8 cellular contexts compared by ENCODE assay signal in the genomic region with DNA sequence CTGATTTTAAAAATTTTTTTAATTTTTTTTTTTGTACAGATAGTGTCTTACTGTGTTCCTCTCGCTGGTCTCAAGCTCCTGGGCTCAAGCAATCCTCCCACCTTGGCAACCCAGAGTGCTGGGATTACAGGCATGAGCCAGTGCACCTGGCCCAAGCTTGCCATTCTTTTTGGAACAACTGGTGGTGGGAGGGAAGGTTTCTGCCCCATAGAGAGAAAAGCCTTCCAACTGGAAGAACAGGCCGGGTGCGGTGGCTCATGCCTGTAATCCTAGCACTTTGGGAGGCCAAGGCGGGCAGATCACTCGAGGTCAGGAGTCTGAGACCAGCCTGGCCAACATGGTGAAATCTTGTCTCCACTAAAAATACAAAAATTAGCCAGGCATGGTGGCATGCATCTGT. TPM values are rescaled to one million over a fixed set of nuclear protein-coding genes. Genes with fewer than 3 reads are reported as not detected.
DNase-seq lines count a peak whose midpoint lies in the region; ATAC-seq, FAIRE-seq and TF ChIP-seq lines count a peak whose summit lies in the region.
"Not testable (repeated sequence)": the region's sequence is repeated elsewhere in the genome, so short reads cannot be mapped to it uniquely, and the experiment has no call there.
"Had no signal": no experiment of that assay in that cellular context is flagged by ENCODE, and none has a peak within 500 bp of the region (broad histone marks: within the 10 kb centered on the region; RNA-seq: fewer than 3 reads in every experiment).

No MANE protein-coding gene starts in this region.

- H3K27me3 Mint-ChIP-seq in endodermal cell (ENCODE audit: insufficient read depth), result peaks cover 19% of the 10 kb centered on the region

- not testable (repeated sequence) for H4K20me1 ChIP-seq in OCI-LY7 (ENCODE audit: insufficient read depth, low read length)

- H3K4me3 ChIP-seq in A549; OCI-LY7 (ENCODE audit: low read depth, low read length, poor library complexity, severe bottlenecking); endodermal cell (ENCODE audit: low read length); trophoblast cell (ENCODE audit: low read depth, low read length): not testable (repeated sequence)

- H4K8ac ChIP-seq in trophoblast cell (ENCODE audit: low read depth, low read length), result not testable (repeated sequence)

- POLR2A ChIA-PET in A549 (lab: Yijun Ruan, JAX) (interaction anchor here (0.9 to 2.6 kb wide), 5 partner anchors 17 to 64 kb away, joined by 3 to 23 read pairs (median 4); a partner anchor contains a TSS), OCI-LY7 (lab: Charles Lee) (interaction anchor here (0.7 kb wide), 1 partner anchor 26 kb away, joined by 4 read pairs; no protein-coding TSS in a partner anchor)

- H3K4me2 ChIP-seq in A549 (peak overlapping the region; percentile 37; the same call in 2 of the 3 replicates), OCI-LY7 (ENCODE audit: low read length) (peak overlapping the region; percentile 40)
- not testable (repeated sequence) for H3K4me2 ChIP-seq in trophoblast cell (ENCODE audit: low read length)

- not testable (repeated sequence) for H3K9me3 Mint-ChIP-seq in endodermal cell

- not testable (repeated sequence) for H3K4ac ChIP-seq in trophoblast cell (ENCODE audit: low read depth, low read length)

- not testable (repeated sequence) for H3K9ac ChIP-seq in endodermal cell (ENCODE audit: extremely low read depth, low read length, poor library complexity, severe bottlenecking); trophoblast cell (ENCODE audit: low read length)

- H3K9me2 ChIP-seq in OCI-LY7 (ENCODE audit: insufficient read depth, low read length), result not testable (repeated sequence)

- H2AFZ ChIP-seq in OCI-LY7 (ENCODE audit: low read length); trophoblast cell (ENCODE audit: insufficient read depth, low read length, poor library complexity): not testable (repeated sequence)

- not testable (repeated sequence) for H3K79me1 ChIP-seq in trophoblast cell (ENCODE audit: low read length)

- not testable (repeated sequence) for TF ChIP-seq CTCF in A549 (IDR thresholded peaks at IDR 0.05); OCI-LY7 (conservative IDR thresholded peaks at IDR 0.05; ENCODE audit: low read length); endodermal cell (conservative IDR thresholded peaks at IDR 0.05)

- intact Hi-C loops in OCI-LY7 (cut with micrococcal nuclease; ENCODE audit: unreplicated experiment), result loop anchor here (1.0 kb wide), 1 partner anchor 29 kb away; no protein-coding TSS in a partner anchor

- H3K23ac ChIP-seq in trophoblast cell (ENCODE audit: low read length), result not testable (repeated sequence)

- not testable (repeated sequence) for H3K4me1 Mint-ChIP-seq in endodermal cell

- BruUV-seq in OCI-LY7 (replicated peaks; lab: Mats Ljungman, UMichigan), result not testable (repeated sequence)

- H2BK120ac ChIP-seq in trophoblast cell (ENCODE audit: insufficient read depth, low read length, poor library complexity), result not testable (repeated sequence)

- not testable (repeated sequence) for H3K18ac ChIP-seq in trophoblast cell (ENCODE audit: low read length)

- TF ChIP-seq RAD21 in A549 (conservative IDR thresholded peaks at IDR 0.05 in 1 of 2, IDR thresholded peaks at IDR 0.05 in 1 of 2), result not testable (repeated sequence)

- H3K14ac ChIP-seq in trophoblast cell (ENCODE audit: low read length), result not testable (repeated sequence)

- H3K4me3 Mint-ChIP-seq in endodermal cell, result not testable (repeated sequence)

- H3K36me3 Mint-ChIP-seq in endodermal cell (ENCODE audit: low read depth), result not testable (repeated sequence)

- WGBS in A549 (ENCODE audit: missing lambda C conversion rate), result 84% methylated on average over 5 of the region's 5 CpGs
- WGBS in endodermal cell (ENCODE audit: insufficient coverage in 1 of 2, insufficient read length in 1 of 2), 2 experiments, result 90 to 96% methylated on average over 2 to 5 of the region's 5 CpGs
- no CpG with 5 or more reads among the region's 5 CpGs for WGBS in trophoblast cell (ENCODE audit: extremely low coverage, insufficient coverage, insufficient read length)

- peak overlapping the region in 1 of 2 experiments; percentile 66; a peak in 2 of 6 replicates for H3K27ac ChIP-seq in A549
- not testable (repeated sequence) for H3K27ac ChIP-seq in OCI-LY7 (ENCODE audit: low read depth, low read length, poor library complexity, severe bottlenecking); endodermal cell (ENCODE audit: low read depth, low read length); trophoblast cell (ENCODE audit: low read depth, low read length)

- CTCF ChIA-PET in A549 (lab: Yijun Ruan, JAX), result interaction anchor here (0.7 to 74.3 kb wide), 25 partner anchors 9 to 277 kb away, joined by 3 to 2204 read pairs (median 4); a partner anchor contains a TSS
- CTCF ChIA-PET in OCI-LY7 (lab: Charles Lee; ENCODE audit: unreplicated experiment), result interaction anchor here (1.7 kb wide), 1 partner anchor 30 kb away, joined by 5 read pairs; a partner anchor contains a TSS

- not testable (repeated sequence) for H4K12ac ChIP-seq in trophoblast cell (ENCODE audit: low read depth, low read length)

- not testable (repeated sequence) for FAIRE-seq in A549 (lab: Jason Lieb, UNC)

- H4K91ac ChIP-seq in trophoblast cell (ENCODE audit: low read depth, low read length), result not testable (repeated sequence)

- not testable (repeated sequence) for H2BK5ac ChIP-seq in trophoblast cell (ENCODE audit: low read depth, low read length, poor library complexity)

- H2BK12ac ChIP-seq in trophoblast cell (ENCODE audit: low read length), result not testable (repeated sequence)

- peak overlapping the region; percentile 17 for H3K27ac Mint-ChIP-seq in endodermal cell

- peaks cover 18% of the 10 kb centered on the region for H3K4me1 ChIP-seq in A549
- H3K4me1 ChIP-seq in OCI-LY7 (ENCODE audit: insufficient read depth, low read length, poor library complexity, severe bottlenecking), result peaks cover 11% of the 10 kb centered on the region
- H3K4me1 ChIP-seq in endodermal cell (ENCODE audit: control insufficient read depth, insufficient read depth, low read length); trophoblast cell (ENCODE audit: control insufficient read depth in 1 of 2, insufficient read depth in 2 of 2, low read length in 2 of 2): not testable (repeated sequence)

- H3K27me3 ChIP-seq in endodermal cell (ENCODE audit: control insufficient read depth, insufficient read depth, low read length, poor library complexity, severe bottlenecking); trophoblast cell (ENCODE audit: insufficient read depth, low read length): not testable (repeated sequence)

- not testable (repeated sequence) for H2AK5ac ChIP-seq in trophoblast cell (ENCODE audit: low read length)

- ATAC-seq in A549, result peak in 1 of 2 experiments; percentile 14; a peak in 3 of 6 replicates

- not testable (repeated sequence) for TF ChIP-seq EP300 in A549 (IDR thresholded peaks at IDR 0.05)

- DNase-seq in A549 (ENCODE audit: low read depth in 1 of 2, low spot score in 1 of 2); OCI-LY7 (ENCODE audit: low spot score); endodermal cell: not testable (repeated sequence)
- DNase-seq in trophoblast cell, result peak; percentile 30 to 74

- TF ChIP-seq POLR2A in A549 (IDR thresholded peaks at IDR 0.05; ENCODE audit: low read length), result not testable (repeated sequence)

- H3K36me3 ChIP-seq in OCI-LY7 (ENCODE audit: insufficient read depth, low read length); endodermal cell (ENCODE audit: control insufficient read depth, insufficient read depth, low read length); trophoblast cell (ENCODE audit: control insufficient read depth in 1 of 2, insufficient read depth in 2 of 2, low read length in 2 of 2): not testable (repeated sequence)

- H3K79me2 ChIP-seq in OCI-LY7 (ENCODE audit: insufficient read depth, low read depth, low read length); trophoblast cell (ENCODE audit: control insufficient read depth, insufficient read depth, low read length, poor library complexity): not testable (repeated sequence)

- not testable (repeated sequence) for H3K9me3 ChIP-seq in A549; OCI-LY7 (ENCODE audit: low read length); endodermal cell (ENCODE audit: control insufficient read depth, low read length); trophoblast cell (ENCODE audit: insufficient read depth, low read depth, low read length)

RNA-seq across cellular contexts. Expression of a gene that starts 6.9 kb away (rescaled TPM):
- 17.1 and 17.5 TPM in 2 replicates for polyA plus RNA-seq in A549 (2011; rRNA removed)
- 28.8 and 39.5 TPM in 2 replicates for polyA plus RNA-seq in A549 (2012; cell fraction: cytosol; rRNA removed)
- polyA plus RNA-seq in A549 (2012; cell fraction: nucleus; rRNA removed), result 74.3 and 105 TPM in 2 replicates
- polyA plus RNA-seq in A549 (2017; fragmentation: RNase III; extraction: RNeasy Plus Mini Kit Qiagen cat#74134 plus additional on column Dnase treatment), result 29.9 to 31.3 TPM (median 29.9 TPM) in 3 replicates
- polyA minus RNA-seq in A549 (2011; rRNA and poly(A)+ RNA removed), result 34.6 and 43.7 TPM in 2 replicates
- total RNA-seq in OCI-LY7 (2014; rRNA removed; shearing (Covaris generic)), result 27.1 and 43.2 TPM in 2 replicates
- 44.0 and 57.3 TPM in 2 replicates for total RNA-seq in OCI-LY7 (2022)
- total RNA-seq in endodermal cell, result 10 to 100 TPM; 86.4 to 86.9 TPM
- 61.6 TPM for polyA plus RNA-seq in endodermal cell (2013, experiment 1 of 2)
- polyA plus RNA-seq in endodermal cell (2013, experiment 2 of 2), result 53.9 TPM
- polyA plus RNA-seq in trophoblast cell (2013), result 26.0 and 26.5 TPM in 2 replicates

RNA-seq across cellular contexts. Expression of a gene that starts 15.6 kb away (rescaled TPM):
- 0.04 TPM in 1 of 2 replicates, not detected in the other for polyA plus RNA-seq in A549 (2011; rRNA removed)
- 0.03 TPM in 1 of 2 replicates, not detected in the other for polyA plus RNA-seq in A549 (2012; cell fraction: cytosol; rRNA removed)
- 0.09 and 0.13 TPM in 2 replicates for polyA plus RNA-seq in A549 (2012; cell fraction: nucleus; rRNA removed)
- polyA plus RNA-seq in A549 (2017; fragmentation: RNase III; extraction: RNeasy Plus Mini Kit Qiagen cat#74134 plus additional on column Dnase treatment), result 0.04 TPM in 1 of 3 replicates, not detected in the others
- 0.24 TPM in 1 of 2 replicates, not detected in the other for polyA minus RNA-seq in A549 (2011; rRNA and poly(A)+ RNA removed)
- 0.16 and 0.21 TPM in 2 replicates for total RNA-seq in OCI-LY7 (2014; rRNA removed; shearing (Covaris generic))
- 0.63 and 0.72 TPM in 2 replicates for total RNA-seq in OCI-LY7 (2022)
- total RNA-seq in endodermal cell, result under 1 TPM; 0.53 TPM
- 0.21 TPM for polyA plus RNA-seq in endodermal cell (2013, experiment 1 of 2)
- 0.17 TPM for polyA plus RNA-seq in endodermal cell (2013, experiment 2 of 2)
- 0.01 and 0.03 TPM in 2 replicates for polyA plus RNA-seq in trophoblast cell (2013)
- total RNA-seq: heart left ventricle, HT-29, Right ventricle myocardium inferior had no signal
- polyA plus RNA-seq: heart left ventricle, stomach had no signal

RNA-seq across cellular contexts. Expression of a gene that starts 17.2 kb away (rescaled TPM):
- 12.5 and 21.6 TPM in 2 replicates for polyA plus RNA-seq in A549 (2011; rRNA removed)
- 43.1 and 57.9 TPM in 2 replicates for polyA plus RNA-seq in A549 (2012; cell fraction: cytosol; rRNA removed)
- 286 and 295 TPM in 2 replicates for polyA plus RNA-seq in A549 (2012; cell fraction: nucleus; rRNA removed)
- 46.3 to 57.5 TPM (median 56.6 TPM) in 3 replicates for polyA plus RNA-seq in A549 (2017; fragmentation: RNase III; extraction: RNeasy Plus Mini Kit Qiagen cat#74134 plus additional on column Dnase treatment)
- 8.8 and 9.1 TPM in 2 replicates for polyA minus RNA-seq in A549 (2011; rRNA and poly(A)+ RNA removed)
- total RNA-seq in OCI-LY7 (2014; rRNA removed; shearing (Covaris generic)), result 12.8 and 14.9 TPM in 2 replicates
- 34.7 and 46.9 TPM in 2 replicates for total RNA-seq in OCI-LY7 (2022)
- total RNA-seq in endodermal cell, result 10 to 100 TPM; 58.8 to 75.9 TPM
- 50.5 TPM for polyA plus RNA-seq in endodermal cell (2013, experiment 1 of 2)
- polyA plus RNA-seq in endodermal cell (2013, experiment 2 of 2), result 46.7 TPM
- 17.0 and 18.3 TPM in 2 replicates for polyA plus RNA-seq in trophoblast cell (2013)

RNA-seq across cellular contexts. Expression of a gene that starts 30.5 kb away (rescaled TPM):
- polyA plus RNA-seq in A549 (2011; rRNA removed) (8.9 and 10.0 TPM in 2 replicates), A549 (2017; fragmentation: RNase III; extraction: RNeasy Plus Mini Kit Qiagen cat#74134 plus additional on column Dnase treatment) (19.6 to 24.7 TPM (median 24.7 TPM) in 3 replicates)
- polyA plus RNA-seq in A549 (2012; cell fraction: cytosol; rRNA removed), result 19.5 and 28.5 TPM in 2 replicates
- polyA plus RNA-seq in A549 (2012; cell fraction: nucleus; rRNA removed), result 52.4 and 77.1 TPM in 2 replicates
- polyA minus RNA-seq in A549 (2011; rRNA and poly(A)+ RNA removed), result 7.9 and 11.3 TPM in 2 replicates
- total RNA-seq in OCI-LY7 (2014; rRNA removed; shearing (Covaris generic)), result 9.4 and 10.2 TPM in 2 replicates
- total RNA-seq in OCI-LY7 (2022) (15.2 and 18.6 TPM in 2 replicates), endodermal cell (10 to 100 TPM; 41.6 to 46.4 TPM)
- 38.7 TPM for polyA plus RNA-seq in endodermal cell (2013, experiment 1 of 2)
- 33.4 TPM for polyA plus RNA-seq in endodermal cell (2013, experiment 2 of 2)
- polyA plus RNA-seq in trophoblast cell (2013), result 15.7 and 16.4 TPM in 2 replicates
